In the genomic region with DNA sequence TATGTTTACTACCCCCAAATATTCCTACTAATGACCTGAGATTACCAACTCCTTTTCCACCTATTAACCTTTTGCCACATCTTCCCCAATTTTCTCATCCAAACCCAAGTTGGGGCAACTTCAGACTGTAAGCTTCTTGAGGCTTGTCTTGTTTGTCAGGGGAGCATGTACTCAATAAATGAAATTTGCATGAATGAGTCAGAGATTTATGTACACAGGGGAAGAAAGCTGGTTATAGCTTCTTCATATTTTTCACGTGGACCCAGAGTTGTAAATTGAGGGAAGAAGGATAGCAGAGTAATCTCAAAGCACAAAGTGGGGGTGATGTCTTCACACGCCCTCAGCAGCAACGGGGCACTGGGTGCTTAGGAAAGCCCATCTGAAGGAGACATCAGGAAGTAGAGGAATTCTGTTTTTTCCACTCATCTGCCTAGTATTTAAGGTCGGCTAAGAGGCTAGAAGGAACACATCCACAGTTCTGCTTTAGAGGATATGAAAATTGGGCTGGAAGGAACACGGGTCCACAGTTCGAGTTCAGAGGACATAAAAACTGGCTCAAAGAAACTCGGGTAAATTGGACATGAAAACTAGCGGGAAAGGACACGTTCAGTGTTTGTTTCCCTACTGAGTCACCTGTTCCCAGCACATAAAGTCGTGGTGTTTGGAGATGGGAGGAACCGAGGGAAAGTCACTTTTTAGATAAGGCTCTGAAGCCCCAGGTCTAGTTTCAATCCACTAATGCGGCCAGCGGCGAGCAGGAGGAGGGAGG, we compare ENCODE assay signal across 8 cellular contexts. TPM values are rescaled to one million over a fixed set of nuclear protein-coding genes. Genes with fewer than 3 reads are reported as not detected.
A peak's percentile ranks its signal among the peaks of the same experiment; 100 is the strongest.
DNase-seq lines count a peak whose midpoint lies in the region; ATAC-seq, FAIRE-seq and TF ChIP-seq lines count a peak whose summit lies in the region.

No MANE protein-coding gene starts in this region.

- no peak for DNase-seq in activated T-cell treated with anti-CD3 and anti-CD28 coated beads, Interleukin-2, amount 50 U/mL, for 4 hours
- DNase-seq in activated T-cell treated with anti-CD3 and anti-CD28 coated beads for 4 hours (no peak), WERI-Rb-1 (no peak), cerebellar nuclear complex (lab: John Stamatoyannopoulos, UW) (no peak), frontal cortex (ENCODE audit: low spot score in 2 of 2) (no peak)

- peak overlapping the region; percentile 84 for H3K4me3 Mint-ChIP-seq in activated T-cell treated with anti-CD3 and anti-CD28 coated beads, Interleukin-2, amount 50 U/mL, for 4 hours

- H3K36me3 Mint-ChIP-seq in activated T-cell treated with anti-CD3 and anti-CD28 coated beads, Interleukin-2, amount 50 U/mL, for 4 hours (ENCODE audit: insufficient read depth): peaks cover 6% of the 10 kb centered on the region

- no peaks in the 10 kb centered on the region for H3K27me3 Mint-ChIP-seq in activated T-cell treated with anti-CD3 and anti-CD28 coated beads, Interleukin-2, amount 50 U/mL, for 4 hours (ENCODE audit: low read depth)

- ATAC-seq in activated T-cell treated with anti-CD3 and anti-CD28 coated beads, Interleukin-2, amount 50 U/mL, for 4 hours: no peak
- no peak for ATAC-seq in gastroesophageal sphincter
- ATAC-seq in HG03159 (IDR thresholded peaks at IDR 0.05; ENCODE audit: unreplicated experiment): no peak

- peaks cover 35% of the 10 kb centered on the region for H3K4me1 Mint-ChIP-seq in activated T-cell treated with anti-CD3 and anti-CD28 coated beads, Interleukin-2, amount 50 U/mL, for 4 hours (ENCODE audit: low read depth)

- FAIRE-seq in frontal cortex (lab: Jason Lieb, UNC): no peak

- H3K4me1 ChIP-seq in gastroesophageal sphincter: peaks cover 0 to 10% (median 0%) of the 10 kb centered on the region in 3 donors
- peaks cover 7% of the 10 kb centered on the region for H3K4me1 ChIP-seq in stomach smooth muscle (ENCODE audit: control insufficient read depth, insufficient read depth, low read length)

- H3K9ac ChIP-seq in stomach smooth muscle (ENCODE audit: low read length in 2 of 2): peak overlapping the region; percentile 48 to 60

- TF ChIP-seq CTCF in WERI-Rb-1 (IDR thresholded peaks at IDR 0.05; ENCODE audit: low read depth, low read length) (no peak), gastroesophageal sphincter (IDR thresholded peaks at IDR 0.05) (no peak)

- H3K27me3 ChIP-seq in WERI-Rb-1 (ENCODE audit: insufficient read depth, low read depth, severe bottlenecking): no peaks in the 10 kb centered on the region
- no peaks in the 10 kb centered on the region for H3K27me3 ChIP-seq in gastroesophageal sphincter
- no peaks in the 10 kb centered on the region for H3K27me3 ChIP-seq in stomach smooth muscle (ENCODE audit: control insufficient read depth in 1 of 2, insufficient read depth in 2 of 2, low read length in 2 of 2)

- no peaks in the 10 kb centered on the region for H3K9me3 Mint-ChIP-seq in activated T-cell treated with anti-CD3 and anti-CD28 coated beads, Interleukin-2, amount 50 U/mL, for 4 hours

- no peak for TF ChIP-seq EP300 in gastroesophageal sphincter (IDR thresholded peaks at IDR 0.05)

- H3K4me3 ChIP-seq in WERI-Rb-1 (ENCODE audit: low read depth, low read length) (peak overlapping the region; percentile 0; the same call in 1 of the 2 replicates), gastroesophageal sphincter (peak overlapping the region; percentile 32 to 55), stomach smooth muscle (ENCODE audit: low read length in 2 of 2) (peak overlapping the region; percentile 63 to 78)

- no peak overlapping the region for H3K27ac ChIP-seq in WERI-Rb-1
- H3K27ac ChIP-seq in gastroesophageal sphincter: peak overlapping the region in 2 of 4 donors; percentile 55 to 66
- H3K27ac ChIP-seq in stomach smooth muscle (ENCODE audit: low read length): no peak overlapping the region

- H3K9me3 ChIP-seq in WERI-Rb-1 (ENCODE audit: severe bottlenecking): no peaks in the 10 kb centered on the region
- H3K9me3 ChIP-seq in gastroesophageal sphincter: no peaks in the 10 kb centered on the region
- H3K9me3 ChIP-seq in stomach smooth muscle (ENCODE audit: control insufficient read depth in 2 of 2, low read length in 2 of 2): no peaks in the 10 kb centered on the region

- H3K36me3 ChIP-seq in WERI-Rb-1 (no peaks in the 10 kb centered on the region), gastroesophageal sphincter (no peaks in the 10 kb centered on the region), stomach smooth muscle (ENCODE audit: control insufficient read depth in 2 of 2, insufficient read depth in 2 of 2, low read length in 2 of 2) (no peaks in the 10 kb centered on the region)

- whole genome bisulfite sequencing in gastroesophageal sphincter (ENCODE audit: low coverage in 1 of 2), 2 donors: 4 to 35% methylated on average over 10 of the region's 14 CpGs

- TF ChIP-seq POLR2A in gastroesophageal sphincter (IDR thresholded peaks at IDR 0.05): no peak

RNA-seq across cellular contexts. Expression of gene CA5B, which starts 0.7 kb away (rescaled TPM):
- 1 to 10 TPM; 3.7 to 5.4 (median 5.2) TPM for total RNA-seq in activated T-cell treated with anti-CD3 and anti-CD28 coated beads, Interleukin-2, amount 50 U/mL, for 4 hours
- 10 to 100 TPM in 2 of 4 donors, 1 to 10 TPM in 2; 8.2 to 11.4 (median 9.9) TPM for total RNA-seq in gastroesophageal sphincter
- 4.5 TPM for total RNA-seq in frontal cortex

RNA-seq across cellular contexts. Expression of gene ZRSR2, which starts 52.9 kb away (rescaled TPM):
- 10 to 100 TPM; 12.8 to 20.6 (median 14.8) TPM for total RNA-seq in activated T-cell treated with anti-CD3 and anti-CD28 coated beads, Interleukin-2, amount 50 U/mL, for 4 hours
- total RNA-seq in gastroesophageal sphincter (10 to 100 TPM in 3 of 4 donors, 1 to 10 TPM in 1; 8.3 to 12.0 (median 11.0) TPM), frontal cortex (4.5 TPM)

Comparison
In these comparisons a context has a peak if more than half of its experiments do, and no peak if none do; other contexts are left out.
1. H3K4me3 ChIP-seq: peak in every context shown above with its lines; median percentile 70 in stomach smooth muscle; 44 in gastroesophageal sphincter; 0 in WERI-Rb-1.